ENCODE assay signal across 1 cellular context in the genomic region with DNA sequence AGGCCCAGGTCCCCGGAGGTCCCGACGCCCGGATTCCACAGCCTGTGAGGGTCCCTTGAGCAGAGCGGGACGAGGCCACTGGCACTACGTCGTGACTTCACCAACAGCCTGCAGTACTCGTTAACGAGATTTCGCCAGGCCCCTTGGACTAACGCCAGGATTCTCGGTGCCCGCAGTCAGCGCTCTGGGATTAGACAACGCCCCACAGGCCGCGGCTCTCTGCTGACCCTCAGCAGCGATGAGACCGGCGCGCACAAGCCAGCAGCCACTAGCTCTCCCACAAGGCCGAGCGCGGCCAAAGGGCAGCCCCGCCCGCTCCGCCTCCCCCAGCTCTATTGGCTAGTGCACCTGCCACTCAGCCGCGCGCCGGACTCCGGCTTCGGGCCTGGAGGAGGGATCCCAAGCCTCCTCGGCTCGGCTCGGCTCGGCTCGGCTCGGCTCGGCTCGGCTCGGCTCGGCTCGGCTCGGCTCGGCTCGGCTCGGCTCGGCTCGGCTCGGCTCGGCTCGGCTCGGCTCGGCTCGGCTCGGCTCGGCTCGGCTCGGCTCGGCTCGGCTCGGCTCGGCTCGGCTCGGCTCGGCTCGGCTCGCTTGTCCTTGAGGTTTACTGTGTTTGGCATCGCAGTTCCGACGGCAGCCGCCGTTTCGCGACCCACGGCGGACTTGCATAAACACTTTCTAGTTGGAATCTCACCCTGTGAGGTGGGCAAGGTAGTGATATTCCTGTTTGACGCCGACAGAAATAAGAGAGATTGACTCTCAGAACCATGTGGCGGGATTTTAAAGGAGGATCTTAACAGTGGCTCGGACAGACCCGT.
TF ChIP-seq lines count a peak whose summit lies in the region.

No MANE protein-coding gene starts in this region.

TF ChIP-seq in HepG2, 621 proteins besides CTCF, POLR2A, EP300 and RAD21 (continued from another document and continues in another):
- TF ChIP-seq, protein P1, sequence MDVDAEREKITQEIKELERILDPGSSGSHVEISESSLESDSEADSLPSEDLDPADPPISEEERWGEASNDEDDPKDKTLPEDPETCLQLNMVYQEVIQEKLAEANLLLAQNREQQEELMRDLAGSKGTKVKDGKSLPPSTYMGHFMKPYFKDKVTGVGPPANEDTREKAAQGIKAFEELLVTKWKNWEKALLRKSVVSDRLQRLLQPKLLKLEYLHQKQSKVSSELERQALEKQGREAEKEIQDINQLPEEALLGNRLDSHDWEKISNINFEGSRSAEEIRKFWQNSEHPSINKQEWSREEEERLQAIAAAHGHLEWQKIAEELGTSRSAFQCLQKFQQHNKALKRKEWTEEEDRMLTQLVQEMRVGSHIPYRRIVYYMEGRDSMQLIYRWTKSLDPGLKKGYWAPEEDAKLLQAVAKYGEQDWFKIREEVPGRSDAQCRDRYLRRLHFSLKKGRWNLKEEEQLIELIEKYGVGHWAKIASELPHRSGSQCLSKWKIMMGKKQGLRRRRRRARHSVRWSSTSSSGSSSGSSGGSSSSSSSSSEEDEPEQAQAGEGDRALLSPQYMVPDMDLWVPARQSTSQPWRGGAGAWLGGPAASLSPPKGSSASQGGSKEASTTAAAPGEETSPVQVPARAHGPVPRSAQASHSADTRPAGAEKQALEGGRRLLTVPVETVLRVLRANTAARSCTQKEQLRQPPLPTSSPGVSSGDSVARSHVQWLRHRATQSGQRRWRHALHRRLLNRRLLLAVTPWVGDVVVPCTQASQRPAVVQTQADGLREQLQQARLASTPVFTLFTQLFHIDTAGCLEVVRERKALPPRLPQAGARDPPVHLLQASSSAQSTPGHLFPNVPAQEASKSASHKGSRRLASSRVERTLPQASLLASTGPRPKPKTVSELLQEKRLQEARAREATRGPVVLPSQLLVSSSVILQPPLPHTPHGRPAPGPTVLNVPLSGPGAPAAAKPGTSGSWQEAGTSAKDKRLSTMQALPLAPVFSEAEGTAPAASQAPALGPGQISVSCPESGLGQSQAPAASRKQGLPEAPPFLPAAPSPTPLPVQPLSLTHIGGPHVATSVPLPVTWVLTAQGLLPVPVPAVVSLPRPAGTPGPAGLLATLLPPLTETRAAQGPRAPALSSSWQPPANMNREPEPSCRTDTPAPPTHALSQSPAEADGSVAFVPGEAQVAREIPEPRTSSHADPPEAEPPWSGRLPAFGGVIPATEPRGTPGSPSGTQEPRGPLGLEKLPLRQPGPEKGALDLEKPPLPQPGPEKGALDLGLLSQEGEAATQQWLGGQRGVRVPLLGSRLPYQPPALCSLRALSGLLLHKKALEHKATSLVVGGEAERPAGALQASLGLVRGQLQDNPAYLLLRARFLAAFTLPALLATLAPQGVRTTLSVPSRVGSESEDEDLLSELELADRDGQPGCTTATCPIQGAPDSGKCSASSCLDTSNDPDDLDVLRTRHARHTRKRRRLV (CRISPR knock-in tag; IDR thresholded peaks at IDR 0.05): peak; percentile 89; the same call in 1 of the 2 replicates
- TF ChIP-seq ZNF720 (CRISPR knock-in tag; IDR thresholded peaks at IDR 0.05) (no peak), TCF12 (IDR thresholded peaks at IDR 0.05) (no peak), TCF12 (CRISPR knock-in tag; IDR thresholded peaks at IDR 0.05) (peak; percentile 74; the same call in 1 of the 2 replicates), ZNF556 (CRISPR knock-in tag; IDR thresholded peaks at IDR 0.05; ENCODE audit: borderline replicate concordance) (peak; percentile 79; the same call in 1 of the 2 replicates), STAG1 (CRISPR knock-in tag; IDR thresholded peaks at IDR 0.05) (peak; percentile 15; the same call in 1 of the 2 replicates), ZNF549 (CRISPR knock-in tag; IDR thresholded peaks at IDR 0.05) (peak; percentile 60; the same call in 1 of the 2 replicates), ELF4 (CRISPR knock-in tag; IDR thresholded peaks at IDR 0.05; ENCODE audit: borderline replicate concordance) (no peak), TMF1 (CRISPR knock-in tag; IDR thresholded peaks at IDR 0.05; ENCODE audit: low read depth) (peak; percentile 88), KLF12 (CRISPR knock-in tag; IDR thresholded peaks at IDR 0.05; ENCODE audit: borderline replicate concordance) (peak; percentile 96), SP140L (CRISPR knock-in tag; IDR thresholded peaks at IDR 0.05; ENCODE audit: borderline replicate concordance) (no peak), TEAD2 (CRISPR knock-in tag; IDR thresholded peaks at IDR 0.05) (no peak), SRSF1 (optimal IDR thresholded peaks at IDR 0.05; ENCODE audit: low read depth, low read length) (peak; percentile 61), IKZF4 (CRISPR knock-in tag; IDR thresholded peaks at IDR 0.05; ENCODE audit: borderline replicate concordance, low read depth, not compliant biosample characterization) (peak; percentile 93), FLYWCH1 (CRISPR knock-in tag; IDR thresholded peaks at IDR 0.05) (no peak), ZSCAN21 (CRISPR knock-in tag; IDR thresholded peaks at IDR 0.05; ENCODE audit: borderline replicate concordance) (peak; percentile 80), NFKB2 (CRISPR knock-in tag; IDR thresholded peaks at IDR 0.05; ENCODE audit: borderline replicate concordance) (peak; percentile 95; the same call in 1 of the 2 replicates), ZNF207 (IDR thresholded peaks at IDR 0.05; ENCODE audit: borderline replicate concordance) (no peak), KDM5B (CRISPR knock-in tag; IDR thresholded peaks at IDR 0.05; ENCODE audit: borderline replicate concordance) (peak; percentile 94; the same call in 1 of the 2 replicates), ZKSCAN1 (IDR thresholded peaks at IDR 0.05; ENCODE audit: low read length) (no peak), GATAD1 (CRISPR knock-in tag; IDR thresholded peaks at IDR 0.05) (peak; percentile 76), ZFY (CRISPR knock-in tag; IDR thresholded peaks at IDR 0.05) (peak; percentile 97), GABPB1 (CRISPR knock-in tag; IDR thresholded peaks at IDR 0.05) (peak; percentile 90), MXD4 (CRISPR knock-in tag; IDR thresholded peaks at IDR 0.05) (peak; percentile 16; the same call in 1 of the 2 replicates), ZSCAN20 (CRISPR knock-in tag; IDR thresholded peaks at IDR 0.05; ENCODE audit: borderline replicate concordance) (peak; percentile 40; the same call in 1 of the 2 replicates), ZNF570 (CRISPR knock-in tag; IDR thresholded peaks at IDR 0.05; ENCODE audit: borderline replicate concordance) (no peak), ZNF33B (CRISPR knock-in tag; IDR thresholded peaks at IDR 0.05) (peak; percentile 62; the same call in 1 of the 2 replicates)
- TF ChIP-seq, protein P2, sequence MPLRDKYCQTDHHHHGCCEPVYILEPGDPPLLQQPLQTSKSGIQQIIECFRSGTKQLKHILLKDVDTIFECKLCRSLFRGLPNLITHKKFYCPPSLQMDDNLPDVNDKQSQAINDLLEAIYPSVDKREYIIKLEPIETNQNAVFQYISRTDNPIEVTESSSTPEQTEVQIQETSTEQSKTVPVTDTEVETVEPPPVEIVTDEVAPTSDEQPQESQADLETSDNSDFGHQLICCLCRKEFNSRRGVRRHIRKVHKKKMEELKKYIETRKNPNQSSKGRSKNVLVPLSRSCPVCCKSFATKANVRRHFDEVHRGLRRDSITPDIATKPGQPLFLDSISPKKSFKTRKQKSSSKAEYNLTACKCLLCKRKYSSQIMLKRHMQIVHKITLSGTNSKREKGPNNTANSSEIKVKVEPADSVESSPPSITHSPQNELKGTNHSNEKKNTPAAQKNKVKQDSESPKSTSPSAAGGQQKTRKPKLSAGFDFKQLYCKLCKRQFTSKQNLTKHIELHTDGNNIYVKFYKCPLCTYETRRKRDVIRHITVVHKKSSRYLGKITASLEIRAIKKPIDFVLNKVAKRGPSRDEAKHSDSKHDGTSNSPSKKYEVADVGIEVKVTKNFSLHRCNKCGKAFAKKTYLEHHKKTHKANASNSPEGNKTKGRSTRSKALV (CRISPR knock-in tag; IDR thresholded peaks at IDR 0.05): 0 out of 2 replicates have a peak, but pooled peaks have one; percentile 22
- TF ChIP-seq, protein P3, sequence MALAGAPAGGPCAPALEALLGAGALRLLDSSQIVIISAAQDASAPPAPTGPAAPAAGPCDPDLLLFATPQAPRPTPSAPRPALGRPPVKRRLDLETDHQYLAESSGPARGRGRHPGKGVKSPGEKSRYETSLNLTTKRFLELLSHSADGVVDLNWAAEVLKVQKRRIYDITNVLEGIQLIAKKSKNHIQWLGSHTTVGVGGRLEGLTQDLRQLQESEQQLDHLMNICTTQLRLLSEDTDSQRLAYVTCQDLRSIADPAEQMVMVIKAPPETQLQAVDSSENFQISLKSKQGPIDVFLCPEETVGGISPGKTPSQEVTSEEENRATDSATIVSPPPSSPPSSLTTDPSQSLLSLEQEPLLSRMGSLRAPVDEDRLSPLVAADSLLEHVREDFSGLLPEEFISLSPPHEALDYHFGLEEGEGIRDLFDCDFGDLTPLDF (CRISPR knock-in tag; IDR thresholded peaks at IDR 0.05): peak; percentile 56; the same call in 1 of the 2 replicates
- TF ChIP-seq, protein P4, sequence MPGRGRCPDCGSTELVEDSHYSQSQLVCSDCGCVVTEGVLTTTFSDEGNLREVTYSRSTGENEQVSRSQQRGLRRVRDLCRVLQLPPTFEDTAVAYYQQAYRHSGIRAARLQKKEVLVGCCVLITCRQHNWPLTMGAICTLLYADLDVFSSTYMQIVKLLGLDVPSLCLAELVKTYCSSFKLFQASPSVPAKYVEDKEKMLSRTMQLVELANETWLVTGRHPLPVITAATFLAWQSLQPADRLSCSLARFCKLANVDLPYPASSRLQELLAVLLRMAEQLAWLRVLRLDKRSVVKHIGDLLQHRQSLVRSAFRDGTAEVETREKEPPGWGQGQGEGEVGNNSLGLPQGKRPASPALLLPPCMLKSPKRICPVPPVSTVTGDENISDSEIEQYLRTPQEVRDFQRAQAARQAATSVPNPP (CRISPR knock-in tag; IDR thresholded peaks at IDR 0.05): 0 out of 2 replicates have a peak, but pooled peaks have one; percentile 31
- TF ChIP-seq, protein P5, sequence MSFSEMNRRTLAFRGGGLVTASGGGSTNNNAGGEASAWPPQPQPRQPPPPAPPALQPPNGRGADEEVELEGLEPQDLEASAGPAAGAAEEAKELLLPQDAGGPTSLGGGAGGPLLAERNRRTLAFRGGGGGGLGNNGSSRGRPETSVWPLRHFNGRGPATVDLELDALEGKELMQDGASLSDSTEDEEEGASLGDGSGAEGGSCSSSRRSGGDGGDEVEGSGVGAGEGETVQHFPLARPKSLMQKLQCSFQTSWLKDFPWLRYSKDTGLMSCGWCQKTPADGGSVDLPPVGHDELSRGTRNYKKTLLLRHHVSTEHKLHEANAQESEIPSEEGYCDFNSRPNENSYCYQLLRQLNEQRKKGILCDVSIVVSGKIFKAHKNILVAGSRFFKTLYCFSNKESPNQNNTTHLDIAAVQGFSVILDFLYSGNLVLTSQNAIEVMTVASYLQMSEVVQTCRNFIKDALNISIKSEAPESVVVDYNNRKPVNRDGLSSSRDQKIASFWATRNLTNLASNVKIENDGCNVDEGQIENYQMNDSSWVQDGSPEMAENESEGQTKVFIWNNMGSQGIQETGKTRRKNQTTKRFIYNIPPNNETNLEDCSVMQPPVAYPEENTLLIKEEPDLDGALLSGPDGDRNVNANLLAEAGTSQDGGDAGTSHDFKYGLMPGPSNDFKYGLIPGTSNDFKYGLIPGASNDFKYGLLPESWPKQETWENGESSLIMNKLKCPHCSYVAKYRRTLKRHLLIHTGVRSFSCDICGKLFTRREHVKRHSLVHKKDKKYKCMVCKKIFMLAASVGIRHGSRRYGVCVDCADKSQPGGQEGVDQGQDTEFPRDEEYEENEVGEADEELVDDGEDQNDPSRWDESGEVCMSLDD (CRISPR knock-in tag; IDR thresholded peaks at IDR 0.05; ENCODE audit: borderline replicate concordance): no peak
- TF ChIP-seq, protein P6, sequence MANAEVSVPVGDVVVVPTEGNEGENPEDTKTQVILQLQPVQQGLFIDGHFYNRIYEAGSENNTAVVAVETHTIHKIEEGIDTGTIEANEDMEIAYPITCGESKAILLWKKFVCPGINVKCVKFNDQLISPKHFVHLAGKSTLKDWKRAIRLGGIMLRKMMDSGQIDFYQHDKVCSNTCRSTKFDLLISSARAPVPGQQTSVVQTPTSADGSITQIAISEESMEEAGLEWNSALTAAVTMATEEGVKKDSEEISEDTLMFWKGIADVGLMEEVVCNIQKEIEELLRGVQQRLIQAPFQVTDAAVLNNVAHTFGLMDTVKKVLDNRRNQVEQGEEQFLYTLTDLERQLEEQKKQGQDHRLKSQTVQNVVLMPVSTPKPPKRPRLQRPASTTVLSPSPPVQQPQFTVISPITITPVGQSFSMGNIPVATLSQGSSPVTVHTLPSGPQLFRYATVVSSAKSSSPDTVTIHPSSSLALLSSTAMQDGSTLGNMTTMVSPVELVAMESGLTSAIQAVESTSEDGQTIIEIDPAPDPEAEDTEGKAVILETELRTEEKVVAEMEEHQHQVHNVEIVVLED (CRISPR knock-in tag; IDR thresholded peaks at IDR 0.05; ENCODE audit: borderline replicate concordance): peak; percentile 74; the same call in 1 of the 2 replicates
- TF ChIP-seq, protein P7, sequence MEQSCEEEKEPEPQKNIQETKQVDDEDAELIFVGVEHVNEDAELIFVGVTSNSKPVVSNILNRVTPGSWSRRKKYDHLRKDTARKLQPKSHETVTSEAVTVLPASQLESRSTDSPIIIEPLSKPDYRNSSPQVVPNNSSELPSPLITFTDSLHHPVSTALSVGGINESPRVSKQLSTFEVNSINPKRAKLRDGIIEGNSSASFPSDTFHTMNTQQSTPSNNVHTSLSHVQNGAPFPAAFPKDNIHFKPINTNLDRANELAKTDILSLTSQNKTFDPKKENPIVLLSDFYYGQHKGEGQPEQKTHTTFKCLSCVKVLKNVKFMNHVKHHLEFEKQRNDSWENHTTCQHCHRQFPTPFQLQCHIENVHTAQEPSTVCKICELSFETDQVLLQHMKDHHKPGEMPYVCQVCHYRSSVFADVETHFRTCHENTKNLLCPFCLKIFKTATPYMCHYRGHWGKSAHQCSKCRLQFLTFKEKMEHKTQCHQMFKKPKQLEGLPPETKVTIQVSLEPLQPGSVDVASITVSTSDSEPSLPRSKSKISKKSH (CRISPR knock-in tag; IDR thresholded peaks at IDR 0.05; ENCODE audit: borderline replicate concordance): peak; percentile 85; the same call in 1 of the 2 replicates
